1 cellular context compared by ENCODE assay signal in genomic region chr12:42742691-42743090, GRCh38.
TF ChIP-seq lines count a peak whose summit lies in the region.

No MANE protein-coding gene starts in this region.

TF ChIP-seq in IMR-90, 13 proteins besides CTCF, POLR2A, EP300 and RAD21 (continued from another document):
- TF ChIP-seq, protein P1, sequence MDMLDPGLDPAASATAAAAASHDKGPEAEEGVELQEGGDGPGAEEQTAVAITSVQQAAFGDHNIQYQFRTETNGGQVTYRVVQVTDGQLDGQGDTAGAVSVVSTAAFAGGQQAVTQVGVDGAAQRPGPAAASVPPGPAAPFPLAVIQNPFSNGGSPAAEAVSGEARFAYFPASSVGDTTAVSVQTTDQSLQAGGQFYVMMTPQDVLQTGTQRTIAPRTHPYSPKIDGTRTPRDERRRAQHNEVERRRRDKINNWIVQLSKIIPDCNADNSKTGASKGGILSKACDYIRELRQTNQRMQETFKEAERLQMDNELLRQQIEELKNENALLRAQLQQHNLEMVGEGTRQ (IDR thresholded peaks at IDR 0.05; ENCODE audit: low read depth, low read length), result no peak
- no peak for TF ChIP-seq MXI1 (IDR thresholded peaks at IDR 0.05; ENCODE audit: borderline replicate concordance, low read depth, low read length)
- TF ChIP-seq BHLHE40 (IDR thresholded peaks at IDR 0.05; ENCODE audit: low read depth, low read length), result no peak
- no peak for TF ChIP-seq MAZ (IDR thresholded peaks at IDR 0.05; ENCODE audit: borderline replicate concordance, low read depth, low read length)
- TF ChIP-seq CEBPB (IDR thresholded peaks at IDR 0.05; ENCODE audit: low read depth, low read length), result no peak
TF ChIP-seq in IMR-90: peak in this region for 0.
